In the genomic region with DNA sequence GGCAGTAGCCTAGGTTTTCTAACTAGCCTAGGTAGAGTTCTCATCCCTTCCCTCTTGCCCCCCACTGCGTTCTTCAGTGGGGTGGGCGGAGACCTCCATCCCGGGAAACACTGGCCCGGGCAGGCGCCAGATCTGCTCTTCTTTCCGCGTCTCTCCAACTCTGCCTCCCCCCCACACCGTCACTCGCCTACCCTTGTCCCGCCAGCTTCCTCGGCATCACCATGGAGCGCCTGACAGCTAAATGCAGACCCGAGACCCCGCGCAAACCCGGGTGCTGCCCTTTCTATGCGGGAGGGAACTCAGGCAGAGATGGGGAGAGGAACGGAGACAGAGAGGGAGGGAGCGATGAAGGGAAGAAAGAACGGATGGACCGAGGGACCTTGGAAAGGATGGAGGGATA, we compare ENCODE assay signal across 23 cellular contexts.
"Had no signal": no experiment of that assay in that cellular context is flagged by ENCODE, and none has a peak within 500 bp of the region (broad histone marks: within the 10 kb centered on the region; RNA-seq: fewer than 3 reads in every experiment).

No MANE protein-coding gene starts in this region.

- H3K9me3 ChIP-seq: gastrocnemius medialis, psoas muscle, sigmoid colon, testis had no signal

- H3K4me1 ChIP-seq: gastrocnemius medialis, psoas muscle, sigmoid colon, testis, tibial nerve, upper lobe of left lung had no signal

- H3K36me3 Mint-ChIP-seq: memory B cell; natural killer cell; stimulated activated effector memory CD8-positive, alpha-beta T cell treated with anti-CD3 and anti-CD28 coated beads, Interleukin-12 subunit alpha, Interleukin-12 subunit beta, amount 100 ng/mL, for 72 hours had no signal

- H3K36me3 ChIP-seq: gastrocnemius medialis, ovary, sigmoid colon, tibial nerve, upper lobe of left lung had no signal

- H3K4me1 Mint-ChIP-seq: natural killer cell; stimulated activated effector memory CD8-positive, alpha-beta T cell treated with anti-CD3 and anti-CD28 coated beads, Interleukin-12 subunit alpha, Interleukin-12 subunit beta, amount 100 ng/mL, for 72 hours had no signal

- H3K4me3 Mint-ChIP-seq: memory B cell; natural killer cell; stimulated activated effector memory CD8-positive, alpha-beta T cell treated with anti-CD3 and anti-CD28 coated beads, Interleukin-12 subunit alpha, Interleukin-12 subunit beta, amount 100 ng/mL, for 72 hours had no signal

- H3K27ac ChIP-seq: dorsolateral prefrontal cortex, gastrocnemius medialis, ovary, psoas muscle, sigmoid colon, testis, tibial nerve, upper lobe of left lung had no signal

- H3K27me3 ChIP-seq: gastrocnemius medialis, ovary, testis, tibial nerve, upper lobe of left lung had no signal

- DNase-seq: dorsolateral prefrontal cortex; effector CD4-positive, alpha-beta T cell; foreskin fibroblast; gastrocnemius medialis; head of caudate nucleus; left cardiac atrium; left ventricle myocardium superior; natural killer cell; occipital lobe; ovary; psoas muscle; right cardiac atrium; sigmoid colon; stimulated activated CD4-positive, alpha-beta T cell treated with anti-CD3 and anti-CD28 coated beads, Interleukin-2, amount 100 ng/mL, for 24 hours; stimulated activated CD4-positive, alpha-beta T cell treated with anti-CD3 and anti-CD28 coated beads, Interleukin-4, amount 100 ng/mL, for 24 hours; stimulated activated naive CD8-positive, alpha-beta T cell treated with anti-CD3 and anti-CD28 coated beads, Interleukin-15, Interleukin-2, amounts not matched to agents 100 U/mL and 50 U/mL, for 24 hours; substantia nigra; testis had no signal

- H3K27ac Mint-ChIP-seq: memory B cell; natural killer cell; stimulated activated effector memory CD8-positive, alpha-beta T cell treated with anti-CD3 and anti-CD28 coated beads, Interleukin-12 subunit alpha, Interleukin-12 subunit beta, amount 100 ng/mL, for 72 hours had no signal

- H3K4me3 ChIP-seq: gastrocnemius medialis, lung, ovary, psoas muscle, sigmoid colon, testis, tibial nerve, upper lobe of left lung had no signal

- ATAC-seq: gastrocnemius medialis; left cardiac atrium; left ventricle myocardium superior; natural killer cell; psoas muscle; right cardiac atrium; stimulated activated effector memory CD8-positive, alpha-beta T cell treated with anti-CD3 and anti-CD28 coated beads, Interleukin-12 subunit alpha, Interleukin-12 subunit beta, amount 100 ng/mL, for 72 hours; stimulated activated naive CD8-positive, alpha-beta T cell treated with anti-CD3 and anti-CD28 coated beads, Interleukin-15, Interleukin-2, amounts not matched to agents 100 U/mL and 50 U/mL, for 24 hours had no signal
